Comparison of ENCODE assay signal across 13 cellular contexts in the genomic region with DNA sequence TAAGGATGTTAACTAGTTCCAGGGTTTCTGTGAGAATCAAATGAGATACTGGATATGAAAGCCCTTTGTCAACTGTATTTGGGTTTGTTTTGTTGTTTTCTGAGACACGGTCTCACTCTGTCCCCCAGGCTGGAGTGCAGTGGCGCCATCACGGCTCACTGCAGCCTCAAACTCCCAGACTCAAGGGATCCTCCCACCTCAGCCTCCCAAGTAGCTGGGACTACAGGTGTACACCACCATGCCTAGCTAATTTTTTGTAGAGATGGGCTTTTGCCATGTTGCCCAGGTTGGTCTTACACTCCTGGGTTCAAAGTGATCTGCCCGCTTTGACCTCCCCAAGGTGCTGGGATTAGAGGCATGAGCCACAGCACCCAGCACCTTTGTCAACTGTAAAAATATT. TPM values are rescaled to one million over a fixed set of nuclear protein-coding genes. Genes with fewer than 3 reads are reported as not detected.
DNase-seq lines count a peak whose midpoint lies in the region; TF ChIP-seq lines count a peak whose summit lies in the region.
"Had no signal": no experiment of that assay in that cellular context is flagged by ENCODE, and none has a peak within 500 bp of the region (broad histone marks: within the 10 kb centered on the region; RNA-seq: fewer than 3 reads in every experiment).

No MANE protein-coding gene starts in this region.

- no peaks in the 10 kb centered on the region for H3K9me2 ChIP-seq in hepatocyte (replicated peaks; ENCODE audit: insufficient read depth)

- H3K4me1 Mint-ChIP-seq in CD8-positive, alpha-beta memory T cell = peaks cover 79 to 99% (median 98%) of the 10 kb centered on the region in 3 donors
- H3K4me1 Mint-ChIP-seq in IgD-negative memory B cell (peaks cover 36 to 64% (median 49%) of the 10 kb centered on the region in 3 donors), type B pancreatic cell (ENCODE audit: unreplicated experiment) (peaks cover 10% of the 10 kb centered on the region)
- peaks cover 57% of the 10 kb centered on the region for H3K4me1 Mint-ChIP-seq in activated T-helper 2 cell treated with anti-CD3 and anti-CD28 coated beads, Interferon-gamma antibody, Interleukin-2, Interleukin-4, amounts not matched to agents 10 μg/mL and 5 μg/mL and 100 μg/mL, durations not matched to agents 14 hours and 24 hours and 36 hours (ENCODE audit: low read depth)

- POLR2A ChIA-PET in CD8-positive, alpha-beta memory T cell (lab: Charles Lee) = interaction anchor here (1.5 to 12.2 kb wide), 3 partner anchors 9 to 25 kb away, joined by 8 to 491 read pairs (median 72); a partner anchor contains a TSS

- peak overlapping the region; percentile 86 to 100 (median 95) for H3K4me3 Mint-ChIP-seq in CD8-positive, alpha-beta memory T cell
- peak overlapping the region; percentile 86 to 94 (median 94) for H3K4me3 Mint-ChIP-seq in IgD-negative memory B cell
- H3K4me3 Mint-ChIP-seq in activated T-helper 2 cell treated with anti-CD3 and anti-CD28 coated beads, Interferon-gamma antibody, Interleukin-2, Interleukin-4, amounts not matched to agents 10 μg/mL and 5 μg/mL and 100 μg/mL, durations not matched to agents 14 hours and 24 hours and 36 hours (ENCODE audit: low read depth) = peak overlapping the region; percentile 99
- H3K4me3 Mint-ChIP-seq in type B pancreatic cell = no peak overlapping the region

- no peak overlapping the region for H3K4me2 ChIP-seq in hepatocyte

- CTCF ChIA-PET in CD8-positive, alpha-beta memory T cell (lab: Charles Lee) = interaction anchor here (0.8 to 13.8 kb wide), 7 partner anchors 9 to 171 kb away, joined by 3 to 504 read pairs (median 23); a partner anchor contains a TSS

- intact Hi-C loops in activated T-helper 2 cell treated with anti-CD3 and anti-CD28 coated beads, Interferon-gamma antibody, Interleukin-2, Interleukin-4, amounts not matched to agents 10 μg/mL and 5 μg/mL and 100 μg/mL, durations not matched to agents 14 hours and 24 hours and 36 hours (cut with micrococcal nuclease) = no loop called here

- H3K4me3 ChIP-seq in CD8-positive, alpha-beta memory T cell (ENCODE audit: low read length) = peak overlapping the region; percentile 86
- H3K4me3 ChIP-seq in skin epidermis = peak overlapping the region in 1 of 7 experiments; percentile 3
- H3K4me3 ChIP-seq in hepatocyte = no peak overlapping the region

- H3K27me3 Mint-ChIP-seq in CD8-positive, alpha-beta memory T cell = peaks cover 0 to 2% of the 10 kb centered on the region in 2 donors
- H3K27me3 Mint-ChIP-seq in IgD-negative memory B cell (no peaks in the 10 kb centered on the region), type B pancreatic cell (no peaks in the 10 kb centered on the region)
- no peaks in the 10 kb centered on the region for H3K27me3 Mint-ChIP-seq in activated T-helper 2 cell treated with anti-CD3 and anti-CD28 coated beads, Interferon-gamma antibody, Interleukin-2, Interleukin-4, amounts not matched to agents 10 μg/mL and 5 μg/mL and 100 μg/mL, durations not matched to agents 14 hours and 24 hours and 36 hours (ENCODE audit: low read depth)

- H3K9me3 ChIP-seq in CD8-positive, alpha-beta memory T cell (ENCODE audit: low read length) = no peaks in the 10 kb centered on the region
- H3K9me3 ChIP-seq in hepatocyte (ENCODE audit: low read depth) = no peaks in the 10 kb centered on the region

- no peaks in the 10 kb centered on the region for H4K20me1 ChIP-seq in hepatocyte (ENCODE audit: insufficient read depth, poor library complexity, severe bottlenecking)

- H3K36me3 Mint-ChIP-seq in CD8-positive, alpha-beta memory T cell = peaks cover 3 to 67% (median 26%) of the 10 kb centered on the region in 3 donors
- H3K36me3 Mint-ChIP-seq in IgD-negative memory B cell (peaks cover 5% of the 10 kb centered on the region), type B pancreatic cell (peaks cover 22% of the 10 kb centered on the region)
- peaks cover 88% of the 10 kb centered on the region for H3K36me3 Mint-ChIP-seq in activated T-helper 2 cell treated with anti-CD3 and anti-CD28 coated beads, Interferon-gamma antibody, Interleukin-2, Interleukin-4, amounts not matched to agents 10 μg/mL and 5 μg/mL and 100 μg/mL, durations not matched to agents 14 hours and 24 hours and 36 hours (ENCODE audit: low read depth)

- WGBS in hepatocyte (ENCODE audit: low lambda C conversion rate, missing lambda C conversion rate) = 93% methylated on average over 4 of the region's 4 CpGs

- H3K27me3 ChIP-seq in CD8-positive, alpha-beta memory T cell (ENCODE audit: insufficient read depth, low read length, poor library complexity, severe bottlenecking) = no peaks in the 10 kb centered on the region
- no peaks in the 10 kb centered on the region for H3K27me3 ChIP-seq in hepatocyte

- no peak for DNase-seq in CD8-positive, alpha-beta memory T cell
- no peak for DNase-seq in activated T-helper 2 cell treated with anti-CD3 and anti-CD28 coated beads, Interferon-gamma antibody, Interleukin-2, Interleukin-4, amounts not matched to agents 10 μg/mL and 5 μg/mL and 100 μg/mL, durations not matched to agents 14 hours and 24 hours and 36 hours (ENCODE audit: low spot score)
- DNase-seq in stimulated activated naive CD4-positive, alpha-beta T cell treated with Interleukin-2 at 50 U/mL for 16 hours (lab: John Stamatoyannopoulos, UW) = no peak
- no peak for DNase-seq in hepatocyte (ENCODE audit: low spot score)
- DNase-seq in type B pancreatic cell (ENCODE audit: extremely low spot score, unreplicated experiment) = no peak
- DNase-seq: activated CD4-positive, CD25-positive, alpha-beta regulatory T cell treated with anti-CD3 and anti-CD28 coated beads, Interleukin-2, amount 50 U/mL, for 72 hours; activated gamma-delta T cell treated with Interleukin-2 at 50 U/mL for 16 hours; central memory CD4-positive, alpha-beta T cell; glutamatergic neuron; kidney glomerular epithelial cell; stimulated activated CD4-positive, alpha-beta T cell treated with anti-CD3 and anti-CD28 coated beads, Interleukin-4, amount 100 ng/mL, for 24 hours had no signal

- H3K36me3 ChIP-seq in CD8-positive, alpha-beta memory T cell (ENCODE audit: insufficient read depth, low read length) = peaks cover 28% of the 10 kb centered on the region
- H3K36me3 ChIP-seq in hepatocyte (replicated peaks; ENCODE audit: insufficient read depth, low read depth) = no peaks in the 10 kb centered on the region

- no peaks in the 10 kb centered on the region for H3K9me3 Mint-ChIP-seq in CD8-positive, alpha-beta memory T cell
- H3K9me3 Mint-ChIP-seq in IgD-negative memory B cell (no peaks in the 10 kb centered on the region), type B pancreatic cell (no peaks in the 10 kb centered on the region)
- H3K9me3 Mint-ChIP-seq in activated T-helper 2 cell treated with anti-CD3 and anti-CD28 coated beads, Interferon-gamma antibody, Interleukin-2, Interleukin-4, amounts not matched to agents 10 μg/mL and 5 μg/mL and 100 μg/mL, durations not matched to agents 14 hours and 24 hours and 36 hours = no peaks in the 10 kb centered on the region

- TF ChIP-seq CTCF in hepatocyte (IDR thresholded peaks at IDR 0.05; ENCODE audit: poor library complexity) (no peak), type B pancreatic cell (conservative IDR thresholded peaks at IDR 0.05) (no peak)

- H3K27ac ChIP-seq in CD8-positive, alpha-beta memory T cell (ENCODE audit: low read depth, low read length) = peak overlapping the region; percentile 41
- H3K27ac ChIP-seq in skin epidermis = peak overlapping the region in 16 of 21 experiments; percentile 26 to 99 (median 69)
- no peak overlapping the region for H3K27ac ChIP-seq in hepatocyte

- peaks cover 91% of the 10 kb centered on the region for H3K4me1 ChIP-seq in CD8-positive, alpha-beta memory T cell (ENCODE audit: insufficient read depth, low read length)
- H3K4me1 ChIP-seq in hepatocyte (ENCODE audit: insufficient read depth) = no peaks in the 10 kb centered on the region

- peak overlapping the region; percentile 92 to 100 (median 99) for H3K27ac Mint-ChIP-seq in CD8-positive, alpha-beta memory T cell
- H3K27ac Mint-ChIP-seq in IgD-negative memory B cell (peak overlapping the region; percentile 98 to 99 (median 98)), type B pancreatic cell (no peak overlapping the region)
- peak overlapping the region; percentile 99 for H3K27ac Mint-ChIP-seq in activated T-helper 2 cell treated with anti-CD3 and anti-CD28 coated beads, Interferon-gamma antibody, Interleukin-2, Interleukin-4, amounts not matched to agents 10 μg/mL and 5 μg/mL and 100 μg/mL, durations not matched to agents 14 hours and 24 hours and 36 hours

- H2AFZ ChIP-seq in hepatocyte = no peak overlapping the region

- no peaks in the 10 kb centered on the region for H3K79me2 ChIP-seq in hepatocyte

RNA-seq across cellular contexts. Expression of a gene that starts 8.9 kb away (rescaled TPM):
- 100 to 1,000 TPM; 145 to 149 TPM for total RNA-seq in CD8-positive, alpha-beta memory T cell
- polyA plus RNA-seq in CD8-positive, alpha-beta memory T cell = 97.5 TPM
- polyA plus RNA-seq in IgD-negative memory B cell = 94.2 TPM
- 153 and 160 TPM in 2 replicates for total RNA-seq in activated T-helper 2 cell treated with anti-CD3 and anti-CD28 coated beads, Interferon-gamma antibody, Interleukin-2, Interleukin-4, amounts not matched to agents 10 μg/mL and 5 μg/mL and 100 μg/mL, durations not matched to agents 14 hours and 24 hours and 36 hours
- total RNA-seq in hepatocyte = 54.5 and 62.1 TPM in 2 replicates
- 91.3 and 108 TPM in 2 replicates for polyA plus RNA-seq in hepatocyte
- total RNA-seq in type B pancreatic cell (ENCODE audit: low replicate concordance) = 75.7 and 82.9 TPM in 2 replicates

RNA-seq across cellular contexts. Expression of a gene that starts 14.5 kb away (rescaled TPM):
- 10 to 100 TPM; 14.4 to 15.0 TPM for total RNA-seq in CD8-positive, alpha-beta memory T cell
- 4.0 TPM for polyA plus RNA-seq in CD8-positive, alpha-beta memory T cell
- polyA plus RNA-seq in IgD-negative memory B cell (1.3 TPM), hepatocyte (17.8 and 19.0 TPM in 2 replicates)
- total RNA-seq in activated T-helper 2 cell treated with anti-CD3 and anti-CD28 coated beads, Interferon-gamma antibody, Interleukin-2, Interleukin-4, amounts not matched to agents 10 μg/mL and 5 μg/mL and 100 μg/mL, durations not matched to agents 14 hours and 24 hours and 36 hours = 21.9 and 22.3 TPM in 2 replicates
- total RNA-seq in hepatocyte (10.0 and 15.4 TPM in 2 replicates), type B pancreatic cell (ENCODE audit: low replicate concordance) (9.7 and 18.4 TPM in 2 replicates)
